In genomic region chr18:9297007-9297393, GRCh38 we compare ENCODE assay signal across 35 cellular contexts.
"Had no signal": no experiment of that assay in that cellular context is flagged by ENCODE, and none has a peak within 500 bp of the region (broad histone marks: within the 10 kb centered on the region; RNA-seq: fewer than 3 reads in every experiment).

No MANE protein-coding gene starts in this region.

- ATAC-seq: activated CD8-positive, alpha-beta T cell treated with anti-CD3 and anti-CD28 coated beads for 36 hours; activated naive CD8-positive, alpha-beta T cell treated with anti-CD3 and anti-CD28 coated beads, Interleukin-2, amount 50 U/mL, for 24 hours; activated T-cell treated with anti-CD3 and anti-CD28 coated beads, Interleukin-2, amount 50 U/mL, for 4 hours; activated T-cell treated with anti-CD3 and anti-CD28 coated beads, Interleukin-2, amount 50 U/mL, for 72 hours; activated T-helper 17 cell treated with anti-CD3 and anti-CD28 coated beads, Interleukin-2, amount 50 U/mL, for 72 hours had no signal

- H3K27ac Mint-ChIP-seq: activated B cell treated with CpG ODN at 0.5 μM for 24 hours; activated CD4-positive, alpha-beta memory T cell treated with anti-CD3 and anti-CD28 coated beads for 36 hours; activated CD4-positive, alpha-beta T cell treated with anti-CD3 and anti-CD28 coated beads, Interleukin-2, amount 10 ng/mL, durations not matched to agents 24 days and 14 days; activated CD8-positive, alpha-beta T cell treated with anti-CD3 and anti-CD28 coated beads for 36 hours; activated naive CD4-positive, alpha-beta T cell treated with anti-CD3 and anti-CD28 coated beads, Interleukin-2, amount 10 ng/mL, durations not matched to agents 7 days and 5 days; activated naive CD4-positive, alpha-beta T cell treated with anti-CD3 and anti-CD28 coated beads, Interleukin-2, amount 50 U/mL, for 24 hours; activated naive CD8-positive, alpha-beta T cell; activated naive CD8-positive, alpha-beta T cell treated with anti-CD3 and anti-CD28 coated beads, Interleukin-2, amount 10 ng/mL, durations not matched to agents 7 days and 5 days; activated naive CD8-positive, alpha-beta T cell treated with anti-CD3 and anti-CD28 coated beads, Interleukin-2, amount 50 U/mL, for 24 hours; activated T-cell treated with anti-CD3 and anti-CD28 coated beads, Interleukin-2, amount 50 U/mL, for 72 hours; activated T-helper 1 cell treated with anti-CD3 and anti-CD28 coated beads, Interleukin-12 subunit alpha, Interleukin-12 subunit beta, Interleukin-2, Interleukin-4 antibody, amounts not matched to agents 30 ng/mL and 10 ng/mL and 1 ng/mL, durations not matched to agents 14 hours and 24 hours and 36 hours; activated T-helper 17 cell treated with anti-CD3 and anti-CD28 coated beads, Interleukin-2, amount 50 U/mL, for 72 hours; brain; T-helper 1 cell treated with Interleukin-12 subunit alpha and Interleukin-12 subunit beta and Interleukin-4 antibody, amounts not matched to agents 30 μg/mL and 1 μg/mL, for 36 hours; T-helper 2 cell treated with Interferon-gamma antibody and Interleukin-4, amounts not matched to agents 5 μg/mL and 100 μg/mL, for 36 hours had no signal

- H3K36me3 ChIP-seq: ascending aorta, cardiac muscle cell had no signal

- H3K27me3 Mint-ChIP-seq: activated B cell treated with CpG ODN at 0.5 μM for 24 hours; activated CD4-positive, alpha-beta memory T cell treated with anti-CD3 and anti-CD28 coated beads for 36 hours; activated CD4-positive, alpha-beta T cell treated with anti-CD3 and anti-CD28 coated beads, Interleukin-2, amount 10 ng/mL, durations not matched to agents 24 days and 14 days; activated CD8-positive, alpha-beta T cell treated with anti-CD3 and anti-CD28 coated beads for 36 hours; activated naive CD4-positive, alpha-beta T cell treated with anti-CD3 and anti-CD28 coated beads, Interleukin-2, amount 50 U/mL, for 24 hours; activated naive CD8-positive, alpha-beta T cell; activated naive CD8-positive, alpha-beta T cell treated with anti-CD3 and anti-CD28 coated beads, Interleukin-2, amount 10 ng/mL, durations not matched to agents 7 days and 5 days; activated naive CD8-positive, alpha-beta T cell treated with anti-CD3 and anti-CD28 coated beads, Interleukin-2, amount 50 U/mL, for 24 hours; activated T-helper 17 cell treated with anti-CD3 and anti-CD28 coated beads, Interleukin-2, amount 50 U/mL, for 72 hours had no signal

- H3K36me3 Mint-ChIP-seq: brain had no signal

- H3K27ac ChIP-seq: ascending aorta, cardiac muscle cell, VCaP had no signal

- H3K4me3 Mint-ChIP-seq: activated B cell treated with CpG ODN at 0.5 μM for 24 hours; activated CD4-positive, alpha-beta memory T cell treated with anti-CD3 and anti-CD28 coated beads for 36 hours; activated CD4-positive, alpha-beta T cell treated with anti-CD3 and anti-CD28 coated beads, Interleukin-2, amount 10 ng/mL, durations not matched to agents 24 days and 14 days; activated CD8-positive, alpha-beta T cell treated with anti-CD3 and anti-CD28 coated beads for 36 hours; activated naive CD4-positive, alpha-beta T cell treated with anti-CD3 and anti-CD28 coated beads, Interleukin-2, amount 10 ng/mL, durations not matched to agents 7 days and 5 days; activated naive CD4-positive, alpha-beta T cell treated with anti-CD3 and anti-CD28 coated beads, Interleukin-2, amount 50 U/mL, for 24 hours; activated naive CD8-positive, alpha-beta T cell; activated naive CD8-positive, alpha-beta T cell treated with anti-CD3 and anti-CD28 coated beads, Interleukin-2, amount 10 ng/mL, durations not matched to agents 7 days and 5 days; activated naive CD8-positive, alpha-beta T cell treated with anti-CD3 and anti-CD28 coated beads, Interleukin-2, amount 50 U/mL, for 24 hours; activated T-cell treated with anti-CD3 and anti-CD28 coated beads, Interleukin-2, amount 50 U/mL, for 4 hours; activated T-cell treated with anti-CD3 and anti-CD28 coated beads, Interleukin-2, amount 50 U/mL, for 72 hours; activated T-helper 1 cell treated with anti-CD3 and anti-CD28 coated beads, Interleukin-12 subunit alpha, Interleukin-12 subunit beta, Interleukin-2, Interleukin-4 antibody, amounts not matched to agents 30 ng/mL and 10 ng/mL and 1 ng/mL, durations not matched to agents 14 hours and 24 hours and 36 hours; activated T-helper 17 cell treated with anti-CD3 and anti-CD28 coated beads, Interleukin-2, amount 50 U/mL, for 72 hours; brain; T-helper 1 cell treated with Interleukin-12 subunit alpha and Interleukin-12 subunit beta and Interleukin-4 antibody, amounts not matched to agents 30 μg/mL and 1 μg/mL, for 36 hours; T-helper 2 cell treated with Interferon-gamma antibody and Interleukin-4, amounts not matched to agents 5 μg/mL and 100 μg/mL, for 36 hours had no signal

- H3K4me1 ChIP-seq: ascending aorta had no signal

- H3K4me1 Mint-ChIP-seq: activated B cell treated with CpG ODN at 0.5 μM for 24 hours; activated CD4-positive, alpha-beta T cell treated with anti-CD3 and anti-CD28 coated beads, Interleukin-2, amount 10 ng/mL, durations not matched to agents 24 days and 14 days; activated naive CD4-positive, alpha-beta T cell treated with anti-CD3 and anti-CD28 coated beads, Interleukin-2, amount 10 ng/mL, durations not matched to agents 7 days and 5 days; activated naive CD4-positive, alpha-beta T cell treated with anti-CD3 and anti-CD28 coated beads, Interleukin-2, amount 50 U/mL, for 24 hours; activated naive CD8-positive, alpha-beta T cell treated with anti-CD3 and anti-CD28 coated beads, Interleukin-2, amount 10 ng/mL, durations not matched to agents 7 days and 5 days; activated naive CD8-positive, alpha-beta T cell treated with anti-CD3 and anti-CD28 coated beads, Interleukin-2, amount 50 U/mL, for 24 hours; activated T-helper 17 cell treated with anti-CD3 and anti-CD28 coated beads, Interleukin-2, amount 50 U/mL, for 72 hours; brain had no signal

- H3K27me3 ChIP-seq: ascending aorta, cardiac muscle cell had no signal

- H3K4me3 ChIP-seq: ascending aorta, cardiac muscle cell had no signal

- DNase-seq: activated B cell treated with CpG ODN at 0.5 μM for 24 hours; activated CD4-positive, alpha-beta memory T cell treated with anti-CD3 and anti-CD28 coated beads for 36 hours; activated CD4-positive, alpha-beta T cell treated with anti-CD3 and anti-CD28 coated beads for 4 hours; activated CD4-positive, alpha-beta T cell treated with anti-CD3 and anti-CD28 coated beads, Interleukin-2, amount 10 ng/mL, durations not matched to agents 24 days and 14 days; activated CD4-positive, alpha-beta T cell treated with anti-CD3 and anti-CD28 coated beads, Interleukin-2, amount 50 U/mL, for 1 hour; activated CD4-positive, alpha-beta T cell treated with anti-CD3 and anti-CD28 coated beads, Interleukin-2, amount 50 U/mL, for 4 hours; activated CD4-positive, CD25-positive, alpha-beta regulatory T cell treated with anti-CD3 and anti-CD28 coated beads, Interleukin-2, amount 50 U/mL, for 72 hours; activated CD8-positive, alpha-beta memory T cell treated with anti-CD3 and anti-CD28 coated beads, Interleukin-2, amount 50 U/mL, for 4 hours; activated CD8-positive, alpha-beta T cell treated with anti-CD3 and anti-CD28 coated beads for 36 hours; activated effector memory CD4-positive, alpha-beta T cell treated with anti-CD3 and anti-CD28 coated beads, Interleukin-2, amount 50 U/mL, for 16 hours; activated gamma-delta T cell treated with Interleukin-2 at 50 U/mL for 16 hours; activated naive CD4-positive, alpha-beta T cell; activated naive CD4-positive, alpha-beta T cell treated with anti-CD3 and anti-CD28 coated beads, Interleukin-2, amount 10 ng/mL, durations not matched to agents 7 days and 5 days; activated naive CD8-positive, alpha-beta T cell treated with anti-CD3 and anti-CD28 coated beads, Interleukin-2, amount 10 ng/mL, durations not matched to agents 7 days and 5 days; activated naive CD8-positive, alpha-beta T cell treated with anti-CD3 and anti-CD28 coated beads, Interleukin-2, amount 50 U/mL, for 24 hours; activated T-cell treated with anti-CD3 and anti-CD28 coated beads for 4 hours; activated T-cell treated with anti-CD3 and anti-CD28 coated beads, Interleukin-2, amount 50 U/mL, for 1 hour; activated T-cell treated with anti-CD3 and anti-CD28 coated beads, Interleukin-2, amount 50 U/mL, for 4 hours; activated T-cell treated with anti-CD3 and anti-CD28 coated beads, Interleukin-2, amount 50 U/mL, for 72 hours; amygdala; anterior cingulate cortex; caudate nucleus; SW 1271; T-helper 2 cell; T-helper 9 cell had no signal
